In the genomic region with DNA sequence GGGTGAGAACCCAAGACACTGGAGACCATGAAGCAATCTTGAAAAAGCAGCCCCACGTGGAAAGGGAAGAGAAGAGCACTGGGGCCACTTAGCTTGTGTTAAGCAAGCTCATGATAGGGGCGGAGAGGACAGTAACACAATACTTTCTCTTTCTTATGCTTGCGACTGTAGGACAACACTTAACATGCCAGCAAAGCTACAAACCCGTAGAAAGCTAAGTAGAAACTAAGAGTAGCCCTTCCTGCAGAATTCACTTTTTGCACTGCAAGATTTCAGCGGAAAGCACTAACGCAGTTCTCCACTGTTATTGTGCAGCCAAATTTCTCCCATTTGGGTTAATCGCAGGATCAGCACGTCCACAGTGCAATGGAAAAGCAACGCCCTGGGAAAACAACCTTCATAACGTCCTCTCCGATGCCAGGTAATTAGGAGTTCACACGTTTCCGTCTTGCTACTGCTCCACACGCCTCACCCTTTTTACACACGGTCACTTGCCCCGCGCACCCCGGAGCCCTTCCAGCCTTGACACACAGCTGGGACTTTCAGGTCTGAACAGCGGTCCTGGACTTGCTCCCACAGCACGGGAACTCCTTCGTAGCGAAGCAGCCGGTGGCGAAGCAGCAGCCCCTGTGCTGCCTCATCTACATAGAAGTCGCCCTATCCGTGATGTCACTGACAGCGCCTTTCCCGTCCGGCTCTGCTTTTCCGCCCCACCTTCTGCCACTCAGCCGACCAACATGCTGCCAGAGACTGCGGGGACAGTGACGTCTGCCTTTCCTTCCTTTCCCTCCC, we compare ENCODE assay signal across 8 cellular contexts.
DNase-seq lines count a peak whose midpoint lies in the region; TF ChIP-seq lines count a peak whose summit lies in the region.

No MANE protein-coding gene starts in this region.

- DNase-seq in ELF-1 (ENCODE audit: low read depth, low spot score) (peak; percentile 96), H7 (peak; percentile 61), MG63 (peak; percentile 85), SK-N-SH (peak; percentile 37), cardiac muscle cell (ENCODE audit: low read depth in 1 of 2, low spot score in 1 of 2) (peak; percentile 88 to 92), trophoblast cell (peak; percentile 74 to 84), transverse colon (peak; percentile 92)

- H4K8ac ChIP-seq in trophoblast cell (ENCODE audit: low read depth, low read length) = peak overlapping the region; percentile 92

- H3K27me3 ChIP-seq in H7 (ENCODE audit: control insufficient read depth, insufficient read depth, low read length) (peaks cover 1% of the 10 kb centered on the region; the same call in 1 of the 2 replicates), MG63 (no peaks in the 10 kb centered on the region), SK-N-SH (ENCODE audit: insufficient read depth) (peaks cover 61% of the 10 kb centered on the region), cardiac muscle cell (no peaks in the 10 kb centered on the region), trophoblast cell (ENCODE audit: insufficient read depth, low read length) (no peaks in the 10 kb centered on the region), transverse colon (peaks cover 20% of the 10 kb centered on the region)

- peak overlapping the region; percentile 100 for H3K27ac Mint-ChIP-seq in activated naive CD8-positive, alpha-beta T cell

- intact Hi-C loops in transverse colon (cut with DNase I; ENCODE audit: low total_unique reads) = no loop called here

- POLR2A ChIA-PET in SK-N-SH (lab: Yijun Ruan, JAX) = no interaction called here

- no peaks in the 10 kb centered on the region for H3K27me3 Mint-ChIP-seq in activated naive CD8-positive, alpha-beta T cell

- peaks cover 5% of the 10 kb centered on the region for H3K79me1 ChIP-seq in trophoblast cell (ENCODE audit: low read length)

- H3K9me3 ChIP-seq in MG63 = no peaks in the 10 kb centered on the region
- H3K9me3 ChIP-seq in SK-N-SH = 0 out of 2 replicates have a peak, but pooled peaks cover 3% of the 10 kb centered on the region
- no peaks in the 10 kb centered on the region for H3K9me3 ChIP-seq in cardiac muscle cell (ENCODE audit: low read depth)
- peaks cover 2% of the 10 kb centered on the region for H3K9me3 ChIP-seq in trophoblast cell (ENCODE audit: insufficient read depth, low read depth, low read length)
- no peaks in the 10 kb centered on the region for H3K9me3 ChIP-seq in transverse colon

- H3K36me3 ChIP-seq in H7 (replicated peaks; ENCODE audit: control insufficient read depth, insufficient read depth, low read length) (no peaks in the 10 kb centered on the region), MG63 (no peaks in the 10 kb centered on the region), SK-N-SH (replicated peaks in 1 of 2; ENCODE audit: control insufficient read depth in 1 of 2, insufficient read depth in 2 of 2, low read length in 1 of 2) (no peaks in the 10 kb centered on the region), cardiac muscle cell (no peaks in the 10 kb centered on the region), trophoblast cell (ENCODE audit: control insufficient read depth in 1 of 2, insufficient read depth in 2 of 2, low read length in 2 of 2) (no peaks in the 10 kb centered on the region), transverse colon (no peaks in the 10 kb centered on the region)

- CTCF ChIA-PET in SK-N-SH (lab: Yijun Ruan, JAX) = no interaction called here

- H3K9ac ChIP-seq in SK-N-SH (peak overlapping the region; percentile 53; the same call in 1 of the 2 replicates), trophoblast cell (ENCODE audit: low read length) (peak overlapping the region; percentile 42)

- peak overlapping the region; percentile 40 for H3K18ac ChIP-seq in trophoblast cell (ENCODE audit: low read length)

- TF ChIP-seq POLR2A in transverse colon (IDR thresholded peaks at IDR 0.05) = peak; percentile 97

- H3K23ac ChIP-seq in trophoblast cell (ENCODE audit: low read length) = no peak overlapping the region

- H3K4me3 ChIP-seq in H7 (ENCODE audit: insufficient read depth, low read depth, low read length) = peak overlapping the region; percentile 64
- H3K4me3 ChIP-seq in MG63 = peak overlapping the region; percentile 59
- peak overlapping the region; percentile 46 to 62 for H3K4me3 ChIP-seq in SK-N-SH (ENCODE audit: low read depth in 2 of 2, low read length in 1 of 2)
- H3K4me3 ChIP-seq in cardiac muscle cell = peak overlapping the region; percentile 32
- H3K4me3 ChIP-seq in trophoblast cell (ENCODE audit: low read depth, low read length) = peak overlapping the region; percentile 71
- peak overlapping the region; percentile 22 to 49 (median 32) for H3K4me3 ChIP-seq in transverse colon

- TF ChIP-seq CTCF in SK-N-SH (IDR thresholded peaks at IDR 0.05) (no peak), cardiac muscle cell (IDR thresholded peaks at IDR 0.05; ENCODE audit: low read depth, low read length) (no peak), transverse colon (IDR thresholded peaks at IDR 0.05) (peak in 1 of 5 experiments; percentile 12)

- peak overlapping the region; percentile 63 for H3K4ac ChIP-seq in trophoblast cell (ENCODE audit: low read depth, low read length)

- under 1% methylated on average over 23 of the region's 33 CpGs for WGBS in SK-N-SH (ENCODE audit: low lambda C conversion rate)
- WGBS in trophoblast cell (ENCODE audit: extremely low coverage, insufficient coverage, insufficient read length) = no CpG with 5 or more reads among the region's 33 CpGs
- WGBS in transverse colon (ENCODE audit: low coverage in 1 of 2), 2 donors = 0% methylated on average over 3 to 33 of the region's 33 CpGs

- H3K9me3 Mint-ChIP-seq in activated naive CD8-positive, alpha-beta T cell (ENCODE audit: low read depth) = no peaks in the 10 kb centered on the region

- H2BK5ac ChIP-seq in trophoblast cell (ENCODE audit: low read depth, low read length, poor library complexity) = peak overlapping the region; percentile 97

- no peak overlapping the region for H2AK5ac ChIP-seq in trophoblast cell (ENCODE audit: low read length)

- H3F3A ChIP-seq in SK-N-SH (replicated peaks; ENCODE audit: insufficient read depth) = no peaks in the 10 kb centered on the region

- peak overlapping the region; percentile 43 for H4K12ac ChIP-seq in trophoblast cell (ENCODE audit: low read depth, low read length)

- peak overlapping the region; percentile 90 for H2BK120ac ChIP-seq in trophoblast cell (ENCODE audit: insufficient read depth, low read length, poor library complexity)

- H3K4me2 ChIP-seq in SK-N-SH = peak overlapping the region; percentile 82
- peak overlapping the region; percentile 69 for H3K4me2 ChIP-seq in trophoblast cell (ENCODE audit: low read length)

- peaks cover 28% of the 10 kb centered on the region for H3K4me1 Mint-ChIP-seq in activated naive CD8-positive, alpha-beta T cell (ENCODE audit: low read depth)

- in situ Hi-C loops in transverse colon (cut with MboI; ENCODE audit: low pct_ligation_motif_present in 1 of 4, low pct_unique_long_range_greater_than_20kb in 1 of 4, low sequenced_read_pairs in 3 of 4) = no loop called here

- H3K79me2 ChIP-seq in SK-N-SH (ENCODE audit: insufficient read depth) = no peaks in the 10 kb centered on the region
- peaks cover 2% of the 10 kb centered on the region for H3K79me2 ChIP-seq in trophoblast cell (ENCODE audit: control insufficient read depth, insufficient read depth, low read length, poor library complexity)

- H3K27ac ChIP-seq in SK-N-SH (ENCODE audit: low read depth in 2 of 2, low read length in 1 of 2) (no peak overlapping the region), cardiac muscle cell (peak overlapping the region; percentile 96), trophoblast cell (ENCODE audit: low read depth, low read length) (peak overlapping the region; percentile 50), transverse colon (peak overlapping the region; percentile 81 to 86 (median 82))

- H2BK12ac ChIP-seq in trophoblast cell (ENCODE audit: low read length) = no peak overlapping the region

- H2AFZ ChIP-seq in SK-N-SH (ENCODE audit: low read depth) (peak overlapping the region; percentile 43), trophoblast cell (ENCODE audit: insufficient read depth, low read length, poor library complexity) (peak overlapping the region; percentile 71)

- peak overlapping the region; percentile 65 for H3K14ac ChIP-seq in trophoblast cell (ENCODE audit: low read length)

- TF ChIP-seq EP300 in SK-N-SH (IDR thresholded peaks at IDR 0.05; ENCODE audit: borderline replicate concordance in 1 of 2, low read depth in 1 of 2, low read length in 1 of 2) (no peak), transverse colon (IDR thresholded peaks at IDR 0.05; ENCODE audit: low read depth) (peak; percentile 9)

- peak overlapping the region; percentile 95 for H3K4me3 Mint-ChIP-seq in activated naive CD8-positive, alpha-beta T cell

- no peaks in the 10 kb centered on the region for H3K9me2 ChIP-seq in SK-N-SH

- no peak for TF ChIP-seq RAD21 in SK-N-SH (IDR thresholded peaks at IDR 0.05; ENCODE audit: low read length)

- peak overlapping the region; percentile 96 for H4K91ac ChIP-seq in trophoblast cell (ENCODE audit: low read depth, low read length)

- H3K4me1 ChIP-seq in SK-N-SH (ENCODE audit: control insufficient read depth in 1 of 2, insufficient read depth in 2 of 2, low read depth in 1 of 2, low read length in 1 of 2) (peaks cover 0 to 6% of the 10 kb centered on the region in 2 experiments; a peak in 1 of 4 replicates), cardiac muscle cell (ENCODE audit: low read depth) (peaks cover 5% of the 10 kb centered on the region), trophoblast cell (ENCODE audit: control insufficient read depth in 1 of 2, insufficient read depth in 2 of 2, low read length in 2 of 2) (peaks cover 2% of the 10 kb centered on the region in 2 experiments), transverse colon (peaks cover 4 to 35% (median 17%) of the 10 kb centered on the region in 4 donors)

- H3K36me3 Mint-ChIP-seq in activated naive CD8-positive, alpha-beta T cell = no peaks in the 10 kb centered on the region

- no peaks in the 10 kb centered on the region for H4K20me1 ChIP-seq in SK-N-SH (ENCODE audit: insufficient read depth)

TF ChIP-seq in SK-N-SH, 30 proteins besides CTCF, POLR2A, EP300 and RAD21 (continues in another document):
- TF ChIP-seq GATA2 (CRISPR knock-in tag; IDR thresholded peaks at IDR 0.05) (no peak), NRF1 (IDR thresholded peaks at IDR 0.05; ENCODE audit: low read depth, low read length) (no peak), FOXJ3 (CRISPR knock-in tag; IDR thresholded peaks at IDR 0.05) (no peak), MEF2A (IDR thresholded peaks at IDR 0.05; ENCODE audit: borderline replicate concordance, low read depth) (no peak), SIN3A (IDR thresholded peaks at IDR 0.05; ENCODE audit: borderline replicate concordance, low read depth, low read length) (peak; percentile 95; the same call in 1 of the 2 replicates), YY1 (IDR thresholded peaks at IDR 0.05; ENCODE audit: low read depth) (no peak), JUND (IDR thresholded peaks at IDR 0.05) (no peak), TCF12 (IDR thresholded peaks at IDR 0.05) (no peak), TEAD4 (IDR thresholded peaks at IDR 0.05; ENCODE audit: borderline replicate concordance, insufficient read depth) (0 out of 2 replicates have a peak, but pooled peaks have one; percentile 12), SMC3 (IDR thresholded peaks at IDR 0.05; ENCODE audit: low read depth, low read length) (no peak)

Comparison
In these comparisons a context has a peak if more than half of its experiments do, and no peak if none do; other contexts are left out.
1. DNase-seq: peak in every context shown above with its lines; median percentile 96 in ELF-1; 92 in transverse colon; 90 in cardiac muscle cell; 85 in MG63; 79 in trophoblast cell; 61 in H7; 37 in SK-N-SH.
2. H3K27ac ChIP-seq: peak in cardiac muscle cell (single experiment), trophoblast cell (single experiment) and transverse colon (4 of 4); none in SK-N-SH (0 of 2).
3. Peak in every context shown above with its lines, with median percentiles within 50 percentile points of each other: H3K4me3 ChIP-seq.